8 cellular contexts compared by ENCODE assay signal in genomic region chr4:7068883-7069282, GRCh38. TPM values are rescaled to one million over a fixed set of nuclear protein-coding genes. Genes with fewer than 3 reads are reported as not detected.
DNase-seq lines count a peak whose midpoint lies in the region; ATAC-seq and TF ChIP-seq lines count a peak whose summit lies in the region.

No MANE protein-coding gene starts in this region.

- no peaks in the 10 kb centered on the region for H3K27me3 ChIP-seq in left ventricle myocardium inferior (ENCODE audit: low read depth)

- no peak for ATAC-seq in GM18909 (IDR thresholded peaks at IDR 0.05; ENCODE audit: poor library complexity, unreplicated experiment)

- DNase-seq in NCI-H1417 (lab: John Stamatoyannopoulos, UW) (peak in 2 of 3 experiments; percentile 52 to 56), NCI-H1417 treated with DMSO at 0.1 percent for 48 hours (lab: John Stamatoyannopoulos, UW) (no peak), left ventricle myocardium inferior (no peak), OCI-M1 (lab: John Stamatoyannopoulos, UW) (no peak), SIG-M5 (lab: John Stamatoyannopoulos, UW) (no peak)

- intact Hi-C loops in left ventricle myocardium inferior (cut with micrococcal nuclease): no loop called here

- H3K27ac ChIP-seq in VCaP (peak overlapping the region; percentile 88), left ventricle myocardium inferior (replicated peaks) (peak overlapping the region; percentile 96), skin epidermis (peak overlapping the region in 17 of 21 experiments; percentile 77 to 98 (median 91))

- H3K4me3 ChIP-seq in left ventricle myocardium inferior: peak overlapping the region; percentile 82
- H3K4me3 ChIP-seq in skin epidermis: peak overlapping the region; percentile 75 to 99 (median 94)

- no peaks in the 10 kb centered on the region for H3K9me3 ChIP-seq in left ventricle myocardium inferior (replicated peaks)

- TF ChIP-seq CTCF in VCaP (conservative IDR thresholded peaks at IDR 0.05) (no peak), left ventricle myocardium inferior (IDR thresholded peaks at IDR 0.05; ENCODE audit: borderline replicate concordance) (no peak)

- peaks cover 3% of the 10 kb centered on the region for H3K36me3 ChIP-seq in left ventricle myocardium inferior

- peaks cover 48% of the 10 kb centered on the region for H3K4me1 ChIP-seq in left ventricle myocardium inferior

RNA-seq across cellular contexts. Expression of gene GRPEL1, which starts 1.0 kb away (rescaled TPM):
- total RNA-seq in left ventricle myocardium inferior: 58.2 TPM

RNA-seq across cellular contexts. Expression of gene TADA2B, which starts 25.7 kb away (rescaled TPM):
- total RNA-seq in left ventricle myocardium inferior: 33.7 TPM

Comparison
In these comparisons a context has a peak if more than half of its experiments do, and no peak if none do; other contexts are left out.
1. DNase-seq: peak in NCI-H1417 (2 of 3); none in NCI-H1417 treated with DMSO at 0.1 percent for 48 hours (single experiment), left ventricle myocardium inferior (single experiment), OCI-M1 (single experiment) and SIG-M5 (single experiment).
2. Peak in every context shown above with its lines, with median percentiles within 50 percentile points of each other: H3K27ac ChIP-seq.